9 cellular contexts compared by ENCODE assay signal in genomic region chr9:34990908-34991832, GRCh38. TPM values are rescaled to one million over a fixed set of nuclear protein-coding genes. Genes with fewer than 3 reads are reported as not detected.
A peak's percentile ranks its signal among the peaks of the same experiment; 100 is the strongest.
DNase-seq lines count a peak whose midpoint lies in the region; ATAC-seq lines count a peak whose summit lies in the region.
"Had no signal": no experiment of that assay in that cellular context is flagged by ENCODE, and none has a peak within 500 bp of the region (broad histone marks: within the 10 kb centered on the region; RNA-seq: fewer than 3 reads in every experiment).

No MANE protein-coding gene starts in this region.

- intact Hi-C loops in activated T-helper 1 cell treated with anti-CD3 and anti-CD28 coated beads, Interleukin-12 subunit alpha, Interleukin-12 subunit beta, Interleukin-2, Interleukin-4 antibody, amounts not matched to agents 30 ng/mL and 10 ng/mL and 1 ng/mL, durations not matched to agents 14 hours and 24 hours and 36 hours (cut with micrococcal nuclease): no loop called here

- peaks cover 5% of the 10 kb centered on the region for H3K36me3 Mint-ChIP-seq in activated T-helper 1 cell treated with anti-CD3 and anti-CD28 coated beads, Interleukin-12 subunit alpha, Interleukin-12 subunit beta, Interleukin-2, Interleukin-4 antibody, amounts not matched to agents 30 ng/mL and 10 ng/mL and 1 ng/mL, durations not matched to agents 14 hours and 24 hours and 36 hours (ENCODE audit: low read depth)
- H3K36me3 Mint-ChIP-seq in stimulated activated effector memory CD8-positive, alpha-beta T cell treated with anti-CD3 and anti-CD28 coated beads, Interleukin-12 subunit alpha, Interleukin-12 subunit beta, amount 100 ng/mL, for 72 hours: peaks cover 21% of the 10 kb centered on the region

- peaks cover 14% of the 10 kb centered on the region for H3K4me1 ChIP-seq in iPS DF 6.9 (ENCODE audit: control insufficient read depth, insufficient read depth, low read length)

- no peaks in the 10 kb centered on the region for H3K27me3 ChIP-seq in H7 (ENCODE audit: control insufficient read depth, insufficient read depth, low read length)
- H3K27me3 ChIP-seq in iPS DF 6.9 (ENCODE audit: control insufficient read depth, insufficient read depth, low read length): no peaks in the 10 kb centered on the region

- ATAC-seq in stimulated activated effector memory CD8-positive, alpha-beta T cell treated with anti-CD3 and anti-CD28 coated beads, Interleukin-12 subunit alpha, Interleukin-12 subunit beta, amount 100 ng/mL, for 72 hours: no peak
- ATAC-seq in HG03469 (IDR thresholded peaks at IDR 0.05; ENCODE audit: unreplicated experiment): no peak

- H3K27ac Mint-ChIP-seq in activated T-helper 1 cell treated with anti-CD3 and anti-CD28 coated beads, Interleukin-12 subunit alpha, Interleukin-12 subunit beta, Interleukin-2, Interleukin-4 antibody, amounts not matched to agents 30 ng/mL and 10 ng/mL and 1 ng/mL, durations not matched to agents 14 hours and 24 hours and 36 hours: peak overlapping the region; percentile 88
- H3K27ac Mint-ChIP-seq in stimulated activated effector memory CD8-positive, alpha-beta T cell treated with anti-CD3 and anti-CD28 coated beads, Interleukin-12 subunit alpha, Interleukin-12 subunit beta, amount 100 ng/mL, for 72 hours: peak overlapping the region; percentile 91

- H3K4me3 ChIP-seq in H7 (ENCODE audit: insufficient read depth, low read depth, low read length) (peak overlapping the region; percentile 86), iPS DF 6.9 (ENCODE audit: low read length) (peak overlapping the region; percentile 59; the same call in 1 of the 2 replicates)

- no peaks in the 10 kb centered on the region for H3K9me3 ChIP-seq in iPS DF 6.9 (ENCODE audit: control insufficient read depth, insufficient read depth, low read length)

- no peaks in the 10 kb centered on the region for H3K9me3 Mint-ChIP-seq in activated T-helper 1 cell treated with anti-CD3 and anti-CD28 coated beads, Interleukin-12 subunit alpha, Interleukin-12 subunit beta, Interleukin-2, Interleukin-4 antibody, amounts not matched to agents 30 ng/mL and 10 ng/mL and 1 ng/mL, durations not matched to agents 14 hours and 24 hours and 36 hours
- H3K9me3 Mint-ChIP-seq in stimulated activated effector memory CD8-positive, alpha-beta T cell treated with anti-CD3 and anti-CD28 coated beads, Interleukin-12 subunit alpha, Interleukin-12 subunit beta, amount 100 ng/mL, for 72 hours: no peaks in the 10 kb centered on the region

- H3K27me3 Mint-ChIP-seq in activated T-helper 1 cell treated with anti-CD3 and anti-CD28 coated beads, Interleukin-12 subunit alpha, Interleukin-12 subunit beta, Interleukin-2, Interleukin-4 antibody, amounts not matched to agents 30 ng/mL and 10 ng/mL and 1 ng/mL, durations not matched to agents 14 hours and 24 hours and 36 hours (ENCODE audit: insufficient read depth): no peaks in the 10 kb centered on the region

- peaks cover 13% of the 10 kb centered on the region for H3K36me3 ChIP-seq in H7 (replicated peaks; ENCODE audit: control insufficient read depth, insufficient read depth, low read length)
- H3K36me3 ChIP-seq in iPS DF 6.9 (ENCODE audit: control insufficient read depth, insufficient read depth, low read length): no peaks in the 10 kb centered on the region; the same call in 1 of the 2 replicates

- peaks cover 77% of the 10 kb centered on the region for H3K4me1 Mint-ChIP-seq in activated T-helper 1 cell treated with anti-CD3 and anti-CD28 coated beads, Interleukin-12 subunit alpha, Interleukin-12 subunit beta, Interleukin-2, Interleukin-4 antibody, amounts not matched to agents 30 ng/mL and 10 ng/mL and 1 ng/mL, durations not matched to agents 14 hours and 24 hours and 36 hours (ENCODE audit: low read depth)
- peaks cover 73% of the 10 kb centered on the region for H3K4me1 Mint-ChIP-seq in stimulated activated effector memory CD8-positive, alpha-beta T cell treated with anti-CD3 and anti-CD28 coated beads, Interleukin-12 subunit alpha, Interleukin-12 subunit beta, amount 100 ng/mL, for 72 hours

- peak; percentile 60 for DNase-seq in H7
- DNase-seq in activated T-helper 1 cell treated with anti-CD3 and anti-CD28 coated beads, Interleukin-12 subunit alpha, Interleukin-12 subunit beta, Interleukin-2, Interleukin-4 antibody, amounts not matched to agents 30 ng/mL and 10 ng/mL and 1 ng/mL, durations not matched to agents 14 hours and 24 hours and 36 hours (ENCODE audit: low spot score): no peak
- DNase-seq in iPS DF 6.9 (ENCODE audit: low read depth, low spot score): no peak
- no peak for DNase-seq in stimulated activated effector memory CD8-positive, alpha-beta T cell treated with anti-CD3 and anti-CD28 coated beads, Interleukin-12 subunit alpha, Interleukin-12 subunit beta, amount 100 ng/mL, for 72 hours (ENCODE audit: low spot score in 2 of 2)
- DNase-seq in NCI-H2107 (lab: John Stamatoyannopoulos, UW): no peak
- DNase-seq in NCI-H1694 (lab: John Stamatoyannopoulos, UW): no peak

- WGBS in iPS DF 6.9 (ENCODE audit: insufficient coverage, insufficient read length): no CpG with 5 or more reads among the region's 15 CpGs

- peak overlapping the region; percentile 83 for H3K4me3 Mint-ChIP-seq in activated T-helper 1 cell treated with anti-CD3 and anti-CD28 coated beads, Interleukin-12 subunit alpha, Interleukin-12 subunit beta, Interleukin-2, Interleukin-4 antibody, amounts not matched to agents 30 ng/mL and 10 ng/mL and 1 ng/mL, durations not matched to agents 14 hours and 24 hours and 36 hours
- H3K4me3 Mint-ChIP-seq in stimulated activated effector memory CD8-positive, alpha-beta T cell treated with anti-CD3 and anti-CD28 coated beads, Interleukin-12 subunit alpha, Interleukin-12 subunit beta, amount 100 ng/mL, for 72 hours: peak overlapping the region; percentile 82

- H3K27ac ChIP-seq in iPS DF 6.9 (ENCODE audit: low read length): no peak overlapping the region

RNA-seq across cellular contexts. Expression of gene DNAJB5, which starts 1.6 kb away (rescaled TPM):
- 48.9 and 51.2 TPM in 2 replicates for total RNA-seq in H7 (2014; rRNA removed; shearing (Covaris generic))
- 5.3 and 6.0 TPM in 2 replicates for total RNA-seq in activated T-helper 1 cell treated with anti-CD3 and anti-CD28 coated beads, Interleukin-12 subunit alpha, Interleukin-12 subunit beta, Interleukin-2, Interleukin-4 antibody, amounts not matched to agents 30 ng/mL and 10 ng/mL and 1 ng/mL, durations not matched to agents 14 hours and 24 hours and 36 hours

RNA-seq across cellular contexts. Expression of gene PHF24, which starts 33.1 kb away (rescaled TPM):
- 0.37 and 0.42 TPM in 2 replicates for total RNA-seq in H7 (2014; rRNA removed; shearing (Covaris generic))
- 0.08 and 0.12 TPM in 2 replicates for total RNA-seq in activated T-helper 1 cell treated with anti-CD3 and anti-CD28 coated beads, Interleukin-12 subunit alpha, Interleukin-12 subunit beta, Interleukin-2, Interleukin-4 antibody, amounts not matched to agents 30 ng/mL and 10 ng/mL and 1 ng/mL, durations not matched to agents 14 hours and 24 hours and 36 hours
- total RNA-seq: dermis microvascular lymphatic vessel endothelial cell, HT1080 had no signal
